ENCODE assay signal across 24 cellular contexts in genomic region chr2:25993049-25993448, GRCh38. TPM values are rescaled to one million over a fixed set of nuclear protein-coding genes. Genes with fewer than 3 reads are reported as not detected.
DNase-seq lines count a peak whose midpoint lies in the region; ATAC-seq, FAIRE-seq and TF ChIP-seq lines count a peak whose summit lies in the region.
"Had no signal": no experiment of that assay in that cellular context is flagged by ENCODE, and none has a peak within 500 bp of the region (broad histone marks: within the 10 kb centered on the region; RNA-seq: fewer than 3 reads in every experiment).

No MANE protein-coding gene starts in this region.

- TF ChIP-seq POLR2A in A549 (IDR thresholded peaks at IDR 0.05; ENCODE audit: low read length) = no peak

- no peak overlapping the region for H3K4ac ChIP-seq in trophoblast cell (ENCODE audit: low read depth, low read length)

- 94% methylated on average over 5 of the region's 5 CpGs for WGBS in A549 (ENCODE audit: missing lambda C conversion rate)
- no CpG with 5 or more reads among the region's 5 CpGs for WGBS in trophoblast cell (ENCODE audit: extremely low coverage, insufficient coverage, insufficient read length)

- TF ChIP-seq CTCF in A549 (IDR thresholded peaks at IDR 0.05) (no peak), HL-60 (IDR thresholded peaks at IDR 0.05; ENCODE audit: insufficient read depth, low read length) (no peak)

- H3K14ac ChIP-seq in trophoblast cell (ENCODE audit: low read length) = no peak overlapping the region

- H2BK12ac ChIP-seq in trophoblast cell (ENCODE audit: low read length) = peak overlapping the region; percentile 54

- no peak overlapping the region for H2AFZ ChIP-seq in trophoblast cell (ENCODE audit: insufficient read depth, low read length, poor library complexity)
- H2AFZ ChIP-seq: GM23248 had no signal

- H3K27ac ChIP-seq in A549 (peak overlapping the region; percentile 80 to 93), HL-60 (replicated peaks) (peak overlapping the region; percentile 67; the same call in 1 of the 2 replicates), trophoblast cell (ENCODE audit: low read depth, low read length) (no peak overlapping the region)
- H3K27ac ChIP-seq: 22Rv1, GM23248 had no signal

- no peak overlapping the region for H3K18ac ChIP-seq in trophoblast cell (ENCODE audit: low read length)

- H2BK120ac ChIP-seq in trophoblast cell (ENCODE audit: insufficient read depth, low read length, poor library complexity) = no peak overlapping the region

- H3K9me3 ChIP-seq in A549 (no peaks in the 10 kb centered on the region), trophoblast cell (ENCODE audit: insufficient read depth, low read depth, low read length) (no peaks in the 10 kb centered on the region)
- H3K9me3 ChIP-seq: BLaER1 treated with 17β-estradiol and CSF1 and Interleukin-3, amounts not matched to agents 10 nM and 100 nM had no signal

- H2BK5ac ChIP-seq in trophoblast cell (ENCODE audit: low read depth, low read length, poor library complexity) = no peak overlapping the region

- H4K91ac ChIP-seq in trophoblast cell (ENCODE audit: low read depth, low read length) = no peak overlapping the region

- no peak for TF ChIP-seq RAD21 in A549 (conservative IDR thresholded peaks at IDR 0.05 in 1 of 2, IDR thresholded peaks at IDR 0.05 in 1 of 2)

- H4K12ac ChIP-seq in trophoblast cell (ENCODE audit: low read depth, low read length) = no peak overlapping the region

- H3K27me3 ChIP-seq in HL-60 (ENCODE audit: insufficient read depth, poor library complexity, severe bottlenecking) (no peaks in the 10 kb centered on the region), trophoblast cell (ENCODE audit: insufficient read depth, low read length) (no peaks in the 10 kb centered on the region)
- H3K27me3 ChIP-seq: BLaER1 treated with 17β-estradiol and CSF1 and Interleukin-3, amounts not matched to agents 10 nM and 100 nM had no signal

- H3K79me2 ChIP-seq in trophoblast cell (ENCODE audit: control insufficient read depth, insufficient read depth, low read length, poor library complexity) = no peaks in the 10 kb centered on the region

- H3K36me3 ChIP-seq in trophoblast cell (ENCODE audit: control insufficient read depth in 1 of 2, insufficient read depth in 2 of 2, low read length in 2 of 2) = no peaks in the 10 kb centered on the region
- H3K36me3 ChIP-seq: BLaER1 treated with 17β-estradiol and CSF1 and Interleukin-3, amounts not matched to agents 10 nM and 100 nM had no signal

- no peak overlapping the region for H3K4me2 ChIP-seq in A549
- no peak overlapping the region for H3K4me2 ChIP-seq in trophoblast cell (ENCODE audit: low read length)

- peak overlapping the region; percentile 75 for H2AK5ac ChIP-seq in trophoblast cell (ENCODE audit: low read length)

- POLR2A ChIA-PET in A549 (lab: Yijun Ruan, JAX) = interaction anchor here (0.7 kb wide), 1 partner anchor 52 kb away, joined by 3 read pairs; no protein-coding TSS in a partner anchor

- CTCF ChIA-PET in A549 (lab: Yijun Ruan, JAX) = interaction anchor here (0.6 to 18.4 kb wide), 13 partner anchors 13 to 172 kb away, joined by 3 to 240 read pairs (median 5); partner anchors contain the start of gene RAB10

- no peaks in the 10 kb centered on the region for H3K79me1 ChIP-seq in trophoblast cell (ENCODE audit: low read length)

- DNase-seq in A549 (ENCODE audit: low read depth in 1 of 2, low spot score in 1 of 2) = no peak
- no peak for DNase-seq in HL-60 (ENCODE audit: low read depth in 1 of 2, low spot score in 1 of 2)
- DNase-seq in foreskin melanocyte = peak; percentile 37
- DNase-seq in trophoblast cell = no peak
- DNase-seq in NCI-H2029 (lab: John Stamatoyannopoulos, UW) = no peak
- no peak for DNase-seq in AG08396 (ENCODE audit: low spot score)
- no peak for DNase-seq in DMS53 treated with DMSO at 0.1 percent for 48 hours (lab: John Stamatoyannopoulos, UW; ENCODE audit: unreplicated experiment)
- DNase-seq: CD8-positive, alpha-beta T cell; COR-L47; DMS 273 treated with DMSO at 0.1 percent for 48 hours; DMS53; GM23248; HCEC 1CT; HFFc6; IMR-90 had no signal

- H3K4me3 ChIP-seq in A549 (no peak overlapping the region), HL-60 (replicated peaks; ENCODE audit: insufficient read depth, low read length) (no peak overlapping the region), trophoblast cell (ENCODE audit: low read depth, low read length) (no peak overlapping the region)
- H3K4me3 ChIP-seq: BLaER1 treated with 17β-estradiol and CSF1 and Interleukin-3, amounts not matched to agents 10 nM and 100 nM; GM23248; K562 had no signal

- ATAC-seq in A549 (no peak), GM21528 (IDR thresholded peaks at IDR 0.05; ENCODE audit: low FRiP score, unreplicated experiment) (no peak)
- ATAC-seq: CD8-positive, alpha-beta T cell; K562 had no signal

- H3K23ac ChIP-seq in trophoblast cell (ENCODE audit: low read length) = no peak overlapping the region

- H3K4me1 ChIP-seq in A549 (peaks cover 34% of the 10 kb centered on the region), trophoblast cell (ENCODE audit: control insufficient read depth in 1 of 2, insufficient read depth in 2 of 2, low read length in 2 of 2) (no peaks in the 10 kb centered on the region)

- no peak for FAIRE-seq in A549 (lab: Jason Lieb, UNC)
- FAIRE-seq: G401.6, GM12891, GM19239, H54, HTR-8/SVneo had no signal

- no peak overlapping the region for H3K9ac ChIP-seq in trophoblast cell (ENCODE audit: low read length)
- H3K9ac ChIP-seq: GM23248 had no signal

- TF ChIP-seq EP300 in A549 (IDR thresholded peaks at IDR 0.05) = no peak

- H4K8ac ChIP-seq in trophoblast cell (ENCODE audit: low read depth, low read length) = no peak overlapping the region

TF ChIP-seq in A549, 52 proteins besides CTCF, POLR2A, EP300 and RAD21:
- TF ChIP-seq TFCP2L1 (CRISPR knock-in tag; IDR thresholded peaks at IDR 0.05) = no peak
- no peak for TF ChIP-seq ZSCAN20 (CRISPR knock-in tag; IDR thresholded peaks at IDR 0.05)
- TF ChIP-seq CBX8 (IDR thresholded peaks at IDR 0.05) = no peak
- TF ChIP-seq RCOR1 (IDR thresholded peaks at IDR 0.05; ENCODE audit: low read depth, low read length) = no peak
- TF ChIP-seq USF2 (IDR thresholded peaks at IDR 0.05) = no peak
- no peak for TF ChIP-seq MAFK (IDR thresholded peaks at IDR 0.05; ENCODE audit: partially characterized antibody)
- no peak for TF ChIP-seq RNF2 (IDR thresholded peaks at IDR 0.05; ENCODE audit: borderline replicate concordance, low read depth)
- no peak for TF ChIP-seq POLR2AphosphoS2 (conservative IDR thresholded peaks at IDR 0.05; ENCODE audit: low read length)
- no peak for TF ChIP-seq SREBF2 (IDR thresholded peaks at IDR 0.05)
- TF ChIP-seq E2F6 (IDR thresholded peaks at IDR 0.05; ENCODE audit: borderline replicate concordance, low read depth) = no peak
- TF ChIP-seq JUNB (IDR thresholded peaks at IDR 0.05) = no peak
- no peak for TF ChIP-seq ZC3H11A (IDR thresholded peaks at IDR 0.05)
- no peak for TF ChIP-seq FOSB (CRISPR knock-in tag; IDR thresholded peaks at IDR 0.05)
- no peak for TF ChIP-seq ELK1 (IDR thresholded peaks at IDR 0.05; ENCODE audit: low read depth, low read length)
- no peak for TF ChIP-seq NPAS2 (CRISPR knock-in tag; IDR thresholded peaks at IDR 0.05; ENCODE audit: borderline replicate concordance)
- TF ChIP-seq SMC3 (IDR thresholded peaks at IDR 0.05) = no peak
- no peak for TF ChIP-seq KDM1A (IDR thresholded peaks at IDR 0.05; ENCODE audit: low read depth)
TF ChIP-seq in A549: peak in this region for 0.

RNA-seq across cellular contexts. Expression of gene KIF3C, which starts 10.8 kb away (rescaled TPM):
- polyA plus RNA-seq in A549 (2011; rRNA removed) (17.1 and 20.1 TPM in 2 replicates), A549 (2017; fragmentation: RNase III; extraction: RNeasy Plus Mini Kit Qiagen cat#74134 plus additional on column Dnase treatment) (57.4 to 80.8 TPM (median 77.4 TPM) in 3 replicates)
- polyA plus RNA-seq in A549 (2012; cell fraction: cytosol; rRNA removed) = 18.2 and 20.9 TPM in 2 replicates
- 20.5 and 20.6 TPM in 2 replicates for polyA plus RNA-seq in A549 (2012; cell fraction: nucleus; rRNA removed)
- polyA minus RNA-seq in A549 (2011; rRNA and poly(A)+ RNA removed) = 34.3 and 36.5 TPM in 2 replicates
- 55.1 and 56.4 TPM in 2 replicates for polyA plus RNA-seq in trophoblast cell (2013)

RNA-seq across cellular contexts. Expression of gene RAB10, which starts 40.8 kb away (rescaled TPM):
- 332 and 692 TPM in 2 replicates for polyA plus RNA-seq in A549 (2011; rRNA removed)
- polyA plus RNA-seq in A549 (2012; cell fraction: cytosol; rRNA removed) = 132 and 139 TPM in 2 replicates
- 112 and 147 TPM in 2 replicates for polyA plus RNA-seq in A549 (2012; cell fraction: nucleus; rRNA removed)
- polyA plus RNA-seq in A549 (2017; fragmentation: RNase III; extraction: RNeasy Plus Mini Kit Qiagen cat#74134 plus additional on column Dnase treatment) = 256 to 289 TPM (median 272 TPM) in 3 replicates
- 108 and 123 TPM in 2 replicates for polyA minus RNA-seq in A549 (2011; rRNA and poly(A)+ RNA removed)
- polyA plus RNA-seq in trophoblast cell (2013) = 138 and 141 TPM in 2 replicates
